Comparison of ENCODE assay signal across 18 cellular contexts in the genomic region with DNA sequence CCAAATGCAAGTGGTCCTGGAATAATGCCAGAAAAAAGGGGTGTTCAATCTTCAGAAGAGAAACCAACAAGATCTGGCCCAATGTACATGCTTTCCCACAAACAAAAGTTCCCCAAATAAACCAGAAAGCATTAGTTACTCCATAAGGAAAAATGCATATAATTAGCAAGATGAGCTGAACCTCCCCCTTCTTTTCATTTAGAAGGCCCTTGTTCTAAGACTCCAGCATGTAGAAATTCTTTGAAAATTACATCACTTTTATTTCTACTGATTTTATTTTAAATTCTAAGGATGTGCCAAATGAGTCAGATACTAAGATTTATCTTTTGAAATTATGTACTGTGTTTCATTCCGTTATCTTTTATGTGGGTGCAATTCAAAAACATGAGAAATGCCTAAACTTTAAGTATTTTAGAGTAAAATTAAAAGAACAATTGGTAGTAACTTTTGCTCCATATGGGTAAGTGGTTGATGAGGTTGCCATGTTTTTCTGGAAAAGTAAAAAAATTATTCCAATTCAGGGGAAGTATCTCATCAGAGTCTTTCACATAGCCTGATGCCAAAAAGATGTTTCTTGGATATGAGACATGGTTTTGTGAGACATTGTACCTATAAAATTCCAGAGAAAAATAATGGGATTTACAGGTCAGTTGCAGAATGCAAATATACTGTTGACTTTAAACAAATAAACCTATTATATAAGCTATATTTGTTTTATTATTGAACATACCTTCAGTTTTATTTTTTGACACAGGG.
A peak's percentile ranks its signal among the peaks of the same experiment; 100 is the strongest.
DNase-seq lines count a peak whose midpoint lies in the region; ATAC-seq and TF ChIP-seq lines count a peak whose summit lies in the region.
"Had no signal": no experiment of that assay in that cellular context is flagged by ENCODE, and none has a peak within 500 bp of the region (broad histone marks: within the 10 kb centered on the region; RNA-seq: fewer than 3 reads in every experiment).

No MANE protein-coding gene starts in this region.

- TF ChIP-seq CTCF in astrocyte of the cerebellum (IDR thresholded peaks at IDR 0.05; ENCODE audit: low read depth, low read length, missing control alignments) (no peak), fibroblast of villous mesenchyme (IDR thresholded peaks at IDR 0.05; ENCODE audit: insufficient read depth, low read depth, low read length) (no peak), transverse colon (IDR thresholded peaks at IDR 0.05) (no peak)

- H3K79me2 ChIP-seq in ACC112 (ENCODE audit: control insufficient read depth, insufficient read depth, low read length, unreplicated experiment) = no peaks in the 10 kb centered on the region

- ATAC-seq in GM19395 (IDR thresholded peaks at IDR 0.05; ENCODE audit: unreplicated experiment) = no peak
- ATAC-seq: pancreas had no signal

- peak overlapping the region; percentile 47 for H3K27ac ChIP-seq in ACC112 (ENCODE audit: low read depth, low read length)
- H3K27ac ChIP-seq in transverse colon = no peak overlapping the region
- H3K27ac ChIP-seq: heart right ventricle, pancreas, RWPE1 had no signal

- H3K4me1 ChIP-seq in ACC112 (ENCODE audit: control insufficient read depth, insufficient read depth, low read length, unreplicated experiment) (peaks cover 19% of the 10 kb centered on the region), transverse colon (no peaks in the 10 kb centered on the region)
- H3K4me1 ChIP-seq: pancreas had no signal

- 75 to 78% methylated on average over 1 of the region's 1 CpG for WGBS in transverse colon (ENCODE audit: low coverage in 1 of 2), 2 donors

- DNase-seq in HCEC 1CT (peak; percentile 81), astrocyte of the cerebellum (ENCODE audit: low read depth) (peak; percentile 43), fibroblast of villous mesenchyme (ENCODE audit: low read depth) (peak; percentile 44), transverse colon (no peak), NCI-H146 treated with DMSO at 0.1 percent for 48 hours (lab: John Stamatoyannopoulos, UW; ENCODE audit: unreplicated experiment) (no peak), epidermal melanocyte (ENCODE audit: insufficient read length, low spot score) (no peak)
- DNase-seq: activated CD4-positive, alpha-beta T cell treated with anti-CD3 and anti-CD28 coated beads, Interleukin-2, amount 10 ng/mL, durations not matched to agents 7 days and 5 days; activated CD8-positive, alpha-beta memory T cell treated with anti-CD3 and anti-CD28 coated beads, Interleukin-2, amount 50 U/mL, for 4 hours; activated gamma-delta T cell; amygdala; heart right ventricle; KG1; naive B cell; pancreas; stimulated activated CD4-positive, alpha-beta T cell treated with anti-CD3 and anti-CD28 coated beads, Interleukin-2, amount 100 ng/mL, for 48 hours had no signal

- in situ Hi-C loops in astrocyte of the cerebellum (cut with HindIII; ENCODE audit: low sequenced_read_pairs) (no loop called here), transverse colon (cut with MboI; ENCODE audit: low pct_ligation_motif_present in 1 of 4, low pct_unique_long_range_greater_than_20kb in 1 of 4, low sequenced_read_pairs in 3 of 4) (no loop called here)

- TF ChIP-seq EP300 in transverse colon (IDR thresholded peaks at IDR 0.05; ENCODE audit: low read depth) = no peak

- H3K4me3 ChIP-seq in ACC112 (ENCODE audit: low read depth, low read length) (peak overlapping the region; percentile 26; the same call in 1 of the 2 replicates), astrocyte of the cerebellum (ENCODE audit: low read depth, low read length) (no peak overlapping the region), fibroblast of villous mesenchyme (ENCODE audit: low read depth, low read length) (no peak overlapping the region), transverse colon (no peak overlapping the region)
- H3K4me3 ChIP-seq: heart right ventricle, pancreas had no signal

- H2AFZ ChIP-seq in ACC112 (ENCODE audit: low read length, unreplicated experiment) = no peak overlapping the region

- TF ChIP-seq POLR2A in transverse colon (IDR thresholded peaks at IDR 0.05) = no peak

- no peaks in the 10 kb centered on the region for H3K27me3 ChIP-seq in ACC112 (ENCODE audit: insufficient read depth, low read length)
- no peaks in the 10 kb centered on the region for H3K27me3 ChIP-seq in transverse colon
- H3K27me3 ChIP-seq: heart right ventricle, pancreas had no signal

- no peaks in the 10 kb centered on the region for H3K9me3 ChIP-seq in transverse colon
- H3K9me3 ChIP-seq: pancreas had no signal

- intact Hi-C loops in transverse colon (cut with DNase I; ENCODE audit: low total_unique reads) = no loop called here

- H3K36me3 ChIP-seq in ACC112 (ENCODE audit: insufficient read depth, low read length) = no peaks in the 10 kb centered on the region
- no peaks in the 10 kb centered on the region for H3K36me3 ChIP-seq in transverse colon
- H3K36me3 ChIP-seq: heart right ventricle, pancreas had no signal

Comparison
In these comparisons a context has a peak if more than half of its experiments do, and no peak if none do; other contexts are left out.
1. DNase-seq: peak in HCEC 1CT (single experiment), astrocyte of the cerebellum (single experiment) and fibroblast of villous mesenchyme (single experiment); none in transverse colon (single experiment), NCI-H146 treated with DMSO at 0.1 percent for 48 hours (single experiment) and epidermal melanocyte (single experiment).